Comparison of ENCODE assay signal across 8 cellular contexts in the genomic region with DNA sequence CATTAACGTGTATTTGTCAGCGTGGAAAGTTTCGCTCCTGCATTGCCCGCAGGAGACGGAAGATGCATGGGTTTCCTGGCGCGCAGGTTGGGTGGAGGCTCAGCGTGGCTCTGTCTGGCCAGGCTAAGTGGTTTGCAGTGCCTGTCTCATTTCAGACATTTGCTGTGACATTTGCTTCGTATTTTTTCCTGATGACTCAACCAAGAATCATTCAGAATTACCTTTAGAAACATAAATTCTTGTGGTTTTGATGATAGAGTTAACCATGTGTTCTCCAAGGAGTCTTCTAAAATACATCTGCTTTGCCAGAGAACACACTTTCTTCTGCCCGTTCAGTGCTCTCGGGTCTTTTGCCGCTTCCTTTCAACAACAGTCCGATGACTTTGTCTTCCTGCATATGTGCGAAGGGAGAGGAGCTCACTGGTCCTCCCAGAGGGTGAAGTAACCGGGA.
A peak's percentile ranks its signal among the peaks of the same experiment; 100 is the strongest.
DNase-seq lines count a peak whose midpoint lies in the region; ATAC-seq and TF ChIP-seq lines count a peak whose summit lies in the region.

No MANE protein-coding gene starts in this region.

- H3K9me2 ChIP-seq in OCI-LY7 (ENCODE audit: insufficient read depth, low read length) = no peaks in the 10 kb centered on the region

- BruUV-seq in OCI-LY7 (replicated peaks; lab: Mats Ljungman, UMichigan) = no TSS peak

- intact Hi-C loops in OCI-LY7 (cut with micrococcal nuclease; ENCODE audit: unreplicated experiment) = loop anchor here (2.0 kb wide), 1 partner anchor 25 kb away; no protein-coding TSS in a partner anchor

- DNase-seq in AG20443 (ENCODE audit: low spot score) (peak; percentile 65), OCI-LY7 (ENCODE audit: low spot score) (no peak), right atrium auricular region (ENCODE audit: low spot score) (no peak)

- TF ChIP-seq CTCF in OCI-LY7 (conservative IDR thresholded peaks at IDR 0.05; ENCODE audit: low read length) (no peak), right atrium auricular region (IDR thresholded peaks at IDR 0.05) (no peak)

- CTCF ChIA-PET in OCI-LY7 (lab: Charles Lee; ENCODE audit: unreplicated experiment) = no interaction called here

- H3K36me3 ChIP-seq in OCI-LY7 (ENCODE audit: insufficient read depth, low read length) (peaks cover 17% of the 10 kb centered on the region; the same call in 1 of the 2 replicates), mesodermal cell (ENCODE audit: control insufficient read depth, insufficient read depth, low read length) (peaks cover 9% of the 10 kb centered on the region), right atrium auricular region (no peaks in the 10 kb centered on the region)

- H2AFZ ChIP-seq in OCI-LY7 (ENCODE audit: low read length) = no peak overlapping the region

- H3K27ac ChIP-seq in OCI-LY7 (ENCODE audit: low read depth, low read length, poor library complexity, severe bottlenecking) = peak overlapping the region; percentile 83
- H3K27ac ChIP-seq in mesodermal cell (ENCODE audit: low read depth, low read length, severe bottlenecking) = peak overlapping the region; percentile 57
- no peak overlapping the region for H3K27ac ChIP-seq in right atrium auricular region

- ATAC-seq in activated T-helper 17 cell treated with anti-CD3 and anti-CD28 coated beads, Interleukin-2, amount 50 U/mL, for 72 hours (replicated peaks) = peak; percentile 83
- ATAC-seq in HG02981 (IDR thresholded peaks at IDR 0.05; ENCODE audit: unreplicated experiment) (no peak), HG03432 (IDR thresholded peaks at IDR 0.05; ENCODE audit: unreplicated experiment) (no peak), HG03159 (IDR thresholded peaks at IDR 0.05; ENCODE audit: unreplicated experiment) (no peak)

- H3K4me3 Mint-ChIP-seq in activated T-helper 17 cell treated with anti-CD3 and anti-CD28 coated beads, Interleukin-2, amount 50 U/mL, for 72 hours = peak overlapping the region; percentile 89

- peaks cover 20% of the 10 kb centered on the region for H3K36me3 Mint-ChIP-seq in activated T-helper 17 cell treated with anti-CD3 and anti-CD28 coated beads, Interleukin-2, amount 50 U/mL, for 72 hours (ENCODE audit: low read depth)

- no peaks in the 10 kb centered on the region for H3K9me3 Mint-ChIP-seq in activated T-helper 17 cell treated with anti-CD3 and anti-CD28 coated beads, Interleukin-2, amount 50 U/mL, for 72 hours

- H3K4me1 ChIP-seq in OCI-LY7 (ENCODE audit: insufficient read depth, low read length, poor library complexity, severe bottlenecking) = peaks cover 74% of the 10 kb centered on the region
- H3K4me1 ChIP-seq in mesodermal cell (ENCODE audit: control insufficient read depth, insufficient read depth, low read length, poor library complexity, severe bottlenecking) = peaks cover 31% of the 10 kb centered on the region
- peaks cover 0 to 6% of the 10 kb centered on the region in 2 donors for H3K4me1 ChIP-seq in right atrium auricular region

- H3K79me2 ChIP-seq in OCI-LY7 (ENCODE audit: insufficient read depth, low read depth, low read length) = peaks cover 21% of the 10 kb centered on the region; the same call in 1 of the 2 replicates

- WGBS in mesodermal cell (ENCODE audit: insufficient coverage in 2 of 2), 2 experiments = 94 to 95% methylated on average over 12 to 13 of the region's 15 CpGs

- H3K4me3 ChIP-seq in OCI-LY7 (ENCODE audit: low read depth, low read length, poor library complexity, severe bottlenecking) (no peak overlapping the region), mesodermal cell (ENCODE audit: extremely low read depth, insufficient read depth, low read length, poor library complexity, severe bottlenecking) (no peak overlapping the region), right atrium auricular region (no peak overlapping the region)

- H3K4me2 ChIP-seq in OCI-LY7 (ENCODE audit: low read length) = peak overlapping the region; percentile 64

- peak overlapping the region; percentile 96 for H3K27ac Mint-ChIP-seq in activated T-helper 17 cell treated with anti-CD3 and anti-CD28 coated beads, Interleukin-2, amount 50 U/mL, for 72 hours

- no peaks in the 10 kb centered on the region for H4K20me1 ChIP-seq in OCI-LY7 (ENCODE audit: insufficient read depth, low read length)

- H3K9me3 ChIP-seq in OCI-LY7 (ENCODE audit: low read length) = no peaks in the 10 kb centered on the region
- no peaks in the 10 kb centered on the region for H3K9me3 ChIP-seq in mesodermal cell (ENCODE audit: control insufficient read depth, low read length)
- no peaks in the 10 kb centered on the region for H3K9me3 ChIP-seq in right atrium auricular region

- no peaks in the 10 kb centered on the region for H3K27me3 Mint-ChIP-seq in activated T-helper 17 cell treated with anti-CD3 and anti-CD28 coated beads, Interleukin-2, amount 50 U/mL, for 72 hours

- no peaks in the 10 kb centered on the region for H3K27me3 ChIP-seq in right atrium auricular region

- peaks cover 43% of the 10 kb centered on the region for H3K4me1 Mint-ChIP-seq in activated T-helper 17 cell treated with anti-CD3 and anti-CD28 coated beads, Interleukin-2, amount 50 U/mL, for 72 hours

- POLR2A ChIA-PET in OCI-LY7 (lab: Charles Lee) = no interaction called here

Comparison
In these comparisons a context has a peak if more than half of its experiments do, and no peak if none do; other contexts are left out.
1. H3K27ac ChIP-seq: peak in OCI-LY7 (single experiment) and mesodermal cell (single experiment); none in right atrium auricular region (0 of 2).